In the genomic region with DNA sequence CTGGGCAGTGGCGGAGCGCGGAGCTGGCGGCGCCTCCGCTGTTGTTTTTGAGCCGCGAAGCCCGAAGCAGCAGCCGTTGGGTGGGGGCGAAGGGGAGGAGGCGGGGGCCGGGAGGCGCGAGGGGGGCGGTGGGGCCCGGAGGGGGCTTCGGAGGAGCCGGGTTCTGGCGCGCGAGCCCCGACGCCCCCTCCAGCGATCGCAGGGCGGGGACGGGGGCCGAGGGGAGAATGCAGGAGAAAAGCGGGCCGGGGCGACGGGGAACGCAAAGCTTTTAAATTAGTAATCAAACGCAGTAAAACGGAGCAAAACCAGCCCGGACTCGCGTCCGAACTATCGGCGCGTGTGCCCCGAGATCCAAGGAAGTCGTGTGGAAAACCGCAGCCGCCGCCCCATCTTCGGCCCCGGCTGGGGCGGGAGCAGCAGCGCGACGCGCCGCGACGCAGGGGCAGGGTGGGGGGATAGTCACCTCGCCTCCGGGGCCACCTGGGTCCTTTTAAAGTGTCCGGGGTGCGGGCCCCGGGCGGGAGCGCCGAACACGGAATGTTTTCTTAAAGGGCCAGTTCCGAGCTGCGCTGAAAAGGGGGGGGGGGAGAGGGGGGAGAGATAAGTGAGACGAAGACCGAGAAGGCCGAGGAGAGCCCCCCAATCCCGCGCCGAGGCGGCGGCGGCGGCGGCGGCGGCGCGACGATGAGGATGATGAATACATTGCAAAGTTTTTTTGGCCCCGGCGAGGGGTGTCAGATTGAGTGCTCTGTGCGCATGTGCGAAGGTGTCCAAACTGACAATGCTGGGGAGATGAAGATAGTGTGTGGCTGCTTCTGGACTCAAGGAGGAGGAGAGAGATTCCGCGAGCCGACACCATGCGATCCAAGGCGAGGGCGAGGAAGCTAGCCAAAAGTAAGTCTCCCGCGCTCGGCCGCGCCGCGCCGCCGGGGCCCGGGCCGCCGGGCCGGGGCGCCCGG, we compare ENCODE assay signal across 9 cellular contexts. TPM values are rescaled to one million over a fixed set of nuclear protein-coding genes. Genes with fewer than 3 reads are reported as not detected.
DNase-seq lines count a peak whose midpoint lies in the region; ATAC-seq and TF ChIP-seq lines count a peak whose summit lies in the region.
"Had no signal": no experiment of that assay in that cellular context is flagged by ENCODE, and none has a peak within 500 bp of the region (broad histone marks: within the 10 kb centered on the region; RNA-seq: fewer than 3 reads in every experiment).

A gene (plus strand): TSS at position 804 of the 962 bp plus-strand sequence. CDS start 57 bp downstream, at position 861.

- 1 to 2% methylated on average over 54 to 104 of the region's 110 CpGs for WGBS in body of pancreas, 2 donors

- H3K36me3 ChIP-seq in body of pancreas (replicated peaks in 1 of 2; ENCODE audit: insufficient read depth in 1 of 2, low read depth in 2 of 2) = no peaks in the 10 kb centered on the region

- H3K27me3 ChIP-seq in body of pancreas = no peaks in the 10 kb centered on the region

- H3K27ac ChIP-seq in body of pancreas = peak within 1 kb of the TSS; percentile 84 to 98 (median 94)
- H3K27ac ChIP-seq: foreskin keratinocyte had no signal

- TF ChIP-seq CTCF in AG10803 (conservative IDR thresholded peaks at IDR 0.05; ENCODE audit: low read length) = no peak
- no peak for TF ChIP-seq CTCF in body of pancreas (IDR thresholded peaks at IDR 0.05)

- H3K9me3 ChIP-seq in body of pancreas = no peaks in the 10 kb centered on the region

- TF ChIP-seq POLR2A in body of pancreas (IDR thresholded peaks at IDR 0.05) = peak; percentile 14 to 41 (median 39)

- H3K4me1 ChIP-seq in body of pancreas = peaks cover 70% of the 10 kb centered on the region
- H3K4me1 ChIP-seq: foreskin keratinocyte had no signal

- DNase-seq in AG10803 (ENCODE audit: low read depth) (peak; percentile 43), LHCN-M2 (ENCODE audit: low read depth) (peak; percentile 2), body of pancreas (peak; percentile 58 to 74 (median 69)), islet precursor cell (peak; percentile 74), iPS-NIHi11 (ENCODE audit: low spot score) (no peak)
- DNase-seq in stimulated activated CD4-positive, alpha-beta T cell treated with anti-CD3 and anti-CD28 coated beads, Interleukin-1b, Interleukin-23, amount 100 ng/mL, for 48 hours = peak; percentile 19

- H3K4me3 ChIP-seq in AG10803 (ENCODE audit: low read length) (peak within 1 kb of the TSS; percentile 51), body of pancreas (peak within 1 kb of the TSS; percentile 88 to 93)

- intact Hi-C loops in body of pancreas (cut with DNase I) = no loop called here

- ATAC-seq in body of pancreas = peak; percentile 8
- no peak for ATAC-seq in GM21367 (IDR thresholded peaks at IDR 0.05; ENCODE audit: unreplicated experiment)
- no peak for ATAC-seq in GM21381 (IDR thresholded peaks at IDR 0.05; ENCODE audit: unreplicated experiment)
- ATAC-seq: foreskin keratinocyte had no signal

RNA-seq across cellular contexts. Expression of the gene that starts here (rescaled TPM):
- total RNA-seq in LHCN-M2 (2014; rRNA removed) (not detected in 2 replicates), body of pancreas (10 to 100 TPM; 15.2 to 16.6 TPM)
- 0.04 TPM for polyA plus RNA-seq in LHCN-M2 (2012)

Comparison
In these comparisons a context has a peak if more than half of its experiments do, and no peak if none do; other contexts are left out.
1. RNA of the gene that starts here (total RNA-seq): 15.2 to 16.6 TPM in body of pancreas; not detected in LHCN-M2; every median in the first group is over 10 times any median in the second.
2. Peak in DNase-seq in LHCN-M2; RNA of the gene not detected or under 1 TPM.